9 cellular contexts compared by ENCODE assay signal in genomic region chr11:2389344-2390026, GRCh38. TPM values are rescaled to one million over a fixed set of nuclear protein-coding genes. Genes with fewer than 3 reads are reported as not detected.
DNase-seq lines count a peak whose midpoint lies in the region; ATAC-seq and TF ChIP-seq lines count a peak whose summit lies in the region.
"Had no signal": no experiment of that assay in that cellular context is flagged by ENCODE, and none has a peak within 500 bp of the region (broad histone marks: within the 10 kb centered on the region; RNA-seq: fewer than 3 reads in every experiment).

No MANE protein-coding gene starts in this region.

- TF ChIP-seq CTCF in GM12864 (IDR thresholded peaks at IDR 0.05; ENCODE audit: low read depth, low read length, missing control alignments), result peak; percentile 30
- peak; percentile 34; the same call in 1 of the 2 replicates for TF ChIP-seq CTCF in OCI-LY7 (conservative IDR thresholded peaks at IDR 0.05; ENCODE audit: low read length)
- peak in 2 of 3 experiments; percentile 14 to 30 for TF ChIP-seq CTCF in esophagus muscularis mucosa (IDR thresholded peaks at IDR 0.05)
- TF ChIP-seq CTCF in gastrocnemius medialis (IDR thresholded peaks at IDR 0.05 in 4 of 5, conservative IDR thresholded peaks at IDR 0.05 in 1 of 5), result no peak

- H3K4me1 ChIP-seq in OCI-LY7 (ENCODE audit: insufficient read depth, low read length, poor library complexity, severe bottlenecking), result peaks cover 95% of the 10 kb centered on the region
- peaks cover 77 to 100% (median 99%) of the 10 kb centered on the region in 4 donors for H3K4me1 ChIP-seq in esophagus muscularis mucosa
- H3K4me1 ChIP-seq in gastrocnemius medialis, result peaks cover 55 to 63% of the 10 kb centered on the region in 2 donors

- H2AFZ ChIP-seq in OCI-LY7 (ENCODE audit: low read length), result no peak overlapping the region

- H3K27ac ChIP-seq in OCI-LY7 (ENCODE audit: low read depth, low read length, poor library complexity, severe bottlenecking) (peak overlapping the region; percentile 99), esophagus muscularis mucosa (replicated peaks in 1 of 4) (peak overlapping the region; percentile 98 to 100 (median 100)), gastrocnemius medialis (peak overlapping the region; percentile 82 to 89 (median 86))

- CTCF ChIA-PET in OCI-LY7 (lab: Charles Lee; ENCODE audit: unreplicated experiment), result interaction anchor here (0.8 kb wide), 1 partner anchor 12 kb away, joined by 5 read pairs; the partner anchor contains the start of gene CD81

- DNase-seq in GM12864 (ENCODE audit: low read depth), result no peak
- peak; percentile 86 for DNase-seq in OCI-LY7 (ENCODE audit: low spot score)
- DNase-seq in esophagus muscularis mucosa (ENCODE audit: extremely low spot score), result no peak
- no peak for DNase-seq in gastrocnemius medialis
- DNase-seq in activated gamma-delta T cell treated with Interleukin-2 at 50 U/mL for 16 hours, result no peak
- DNase-seq in NCI-H1105 (lab: John Stamatoyannopoulos, UW), result no peak

- peaks cover 21% of the 10 kb centered on the region for H4K20me1 ChIP-seq in OCI-LY7 (ENCODE audit: insufficient read depth, low read length)

- ATAC-seq in gastrocnemius medialis, result peak in 1 of 2 donors; percentile 3
- no peak for ATAC-seq in GM19395 (IDR thresholded peaks at IDR 0.05; ENCODE audit: unreplicated experiment)
- ATAC-seq in HG02798 (IDR thresholded peaks at IDR 0.05; ENCODE audit: poor library complexity, unreplicated experiment), result no peak

- in situ Hi-C loops in gastrocnemius medialis (cut with MboI; ENCODE audit: low sequenced_read_pairs in 4 of 4), result no loop called here

- no peak for TF ChIP-seq POLR2A in esophagus muscularis mucosa (IDR thresholded peaks at IDR 0.05; ENCODE audit: low read depth)
- TF ChIP-seq POLR2A in gastrocnemius medialis (IDR thresholded peaks at IDR 0.05), result no peak

- no peak for TF ChIP-seq EP300 in esophagus muscularis mucosa (IDR thresholded peaks at IDR 0.05)

- H3K9me3 ChIP-seq in OCI-LY7 (ENCODE audit: low read length) (no peaks in the 10 kb centered on the region), esophagus muscularis mucosa (no peaks in the 10 kb centered on the region), gastrocnemius medialis (no peaks in the 10 kb centered on the region)

- BruUV-seq in OCI-LY7 (replicated peaks; lab: Mats Ljungman, UMichigan), result no TSS peak

- H3K9me2 ChIP-seq in OCI-LY7 (ENCODE audit: insufficient read depth, low read length), result no peaks in the 10 kb centered on the region

- H3K36me3 ChIP-seq in OCI-LY7 (ENCODE audit: insufficient read depth, low read length), result peaks cover 72% of the 10 kb centered on the region
- H3K36me3 ChIP-seq in esophagus muscularis mucosa, result peaks cover 3 to 72% (median 45%) of the 10 kb centered on the region in 4 donors
- no peaks in the 10 kb centered on the region for H3K36me3 ChIP-seq in gastrocnemius medialis

- peak overlapping the region; percentile 97 for H3K4me2 ChIP-seq in OCI-LY7 (ENCODE audit: low read length)

- POLR2A ChIA-PET in OCI-LY7 (lab: Charles Lee), result no interaction called here

- H3K4me3 ChIP-seq in GM12864 (ENCODE audit: low read depth, low read length) (no peak overlapping the region), OCI-LY7 (ENCODE audit: low read depth, low read length, poor library complexity, severe bottlenecking) (peak overlapping the region; percentile 80), esophagus muscularis mucosa (peak overlapping the region in 1 of 4 donors; percentile 30), gastrocnemius medialis (no peak overlapping the region)

- WGBS in esophagus muscularis mucosa, result 36% methylated on average over 12 of the region's 14 CpGs

- peaks cover 85% of the 10 kb centered on the region for H3K79me2 ChIP-seq in OCI-LY7 (ENCODE audit: insufficient read depth, low read depth, low read length)

- H3K27me3 ChIP-seq in esophagus muscularis mucosa (no peaks in the 10 kb centered on the region), gastrocnemius medialis (no peaks in the 10 kb centered on the region)

- intact Hi-C loops in OCI-LY7 (cut with micrococcal nuclease; ENCODE audit: unreplicated experiment) (loop anchor here (5.0 kb wide), 3 partner anchors 537 to 668 kb away; partner anchors contain the start of genes CARS1, LSP1 and NAP1L4), esophagus muscularis mucosa (cut with DNase I) (no loop called here), gastrocnemius medialis (cut with DNase I; ENCODE audit: low total_unique reads) (loop anchor here (1.0 to 10.0 kb wide), 3 partner anchors 10 to 653 kb away; partner anchors contain the start of gene CTSD)

RNA-seq across cellular contexts. Expression of gene TSSC4, which starts 11.1 kb away (rescaled TPM):
- total RNA-seq in OCI-LY7 (2014; rRNA removed; shearing (Covaris generic)), result 40.4 and 43.5 TPM in 2 replicates
- total RNA-seq in OCI-LY7 (2022) (41.3 and 50.9 TPM in 2 replicates), esophagus muscularis mucosa (10 to 100 TPM; 46.9 to 76.9 (median 70.6) TPM), gastrocnemius medialis (10 to 100 TPM; 53.4 to 92.5 (median 76.8) TPM)

RNA-seq across cellular contexts. Expression of gene CD81, which starts 12.4 kb away (rescaled TPM):
- 233 and 290 TPM in 2 replicates for total RNA-seq in OCI-LY7 (2014; rRNA removed; shearing (Covaris generic))
- total RNA-seq in OCI-LY7 (2022) (343 and 404 TPM in 2 replicates), esophagus muscularis mucosa (100 to 1,000 TPM; 498 to 652 (median 582) TPM), gastrocnemius medialis (10 to 100 TPM; 54.5 to 87.0 (median 66.8) TPM)

RNA-seq across cellular contexts. Expression of gene TRPM5, which starts 54.8 kb away (rescaled TPM):
- total RNA-seq in OCI-LY7 (2014; rRNA removed; shearing (Covaris generic)), result not detected in 2 replicates
- total RNA-seq in OCI-LY7 (2022) (not detected in 2 replicates), esophagus muscularis mucosa (not detected), gastrocnemius medialis (not detected)
- total RNA-seq: T-helper 1 cell treated with Interleukin-12 subunit alpha and Interleukin-12 subunit beta and Interleukin-4 antibody, amounts not matched to agents 30 ng/mL and 1 ng/mL, for 36 hours had no signal

RNA-seq across cellular contexts. Expression of gene KCNQ1, which starts 55.3 kb away (rescaled TPM):
- total RNA-seq in OCI-LY7 (2014; rRNA removed; shearing (Covaris generic)), result 0.22 and 0.72 TPM in 2 replicates
- total RNA-seq in OCI-LY7 (2022), result 1.3 and 1.8 TPM in 2 replicates
- total RNA-seq in esophagus muscularis mucosa, result 1 to 10 TPM; 2.1 to 5.9 (median 4.3) TPM
- total RNA-seq in gastrocnemius medialis, result under 1 TPM; 0.15 to 1.00 (median 0.67) TPM

Comparison
In these comparisons a context has a peak if more than half of its experiments do, and no peak if none do; other contexts are left out.
1. CTCF ChIP-seq: peak in GM12864 (single experiment), OCI-LY7 (single experiment) and esophagus muscularis mucosa (2 of 3); none in gastrocnemius medialis (0 of 5).
2. Peak in every context shown above with its lines, with median percentiles within 50 percentile points of each other: H3K27ac ChIP-seq.